ENCODE assay signal across 13 cellular contexts in the genomic region with DNA sequence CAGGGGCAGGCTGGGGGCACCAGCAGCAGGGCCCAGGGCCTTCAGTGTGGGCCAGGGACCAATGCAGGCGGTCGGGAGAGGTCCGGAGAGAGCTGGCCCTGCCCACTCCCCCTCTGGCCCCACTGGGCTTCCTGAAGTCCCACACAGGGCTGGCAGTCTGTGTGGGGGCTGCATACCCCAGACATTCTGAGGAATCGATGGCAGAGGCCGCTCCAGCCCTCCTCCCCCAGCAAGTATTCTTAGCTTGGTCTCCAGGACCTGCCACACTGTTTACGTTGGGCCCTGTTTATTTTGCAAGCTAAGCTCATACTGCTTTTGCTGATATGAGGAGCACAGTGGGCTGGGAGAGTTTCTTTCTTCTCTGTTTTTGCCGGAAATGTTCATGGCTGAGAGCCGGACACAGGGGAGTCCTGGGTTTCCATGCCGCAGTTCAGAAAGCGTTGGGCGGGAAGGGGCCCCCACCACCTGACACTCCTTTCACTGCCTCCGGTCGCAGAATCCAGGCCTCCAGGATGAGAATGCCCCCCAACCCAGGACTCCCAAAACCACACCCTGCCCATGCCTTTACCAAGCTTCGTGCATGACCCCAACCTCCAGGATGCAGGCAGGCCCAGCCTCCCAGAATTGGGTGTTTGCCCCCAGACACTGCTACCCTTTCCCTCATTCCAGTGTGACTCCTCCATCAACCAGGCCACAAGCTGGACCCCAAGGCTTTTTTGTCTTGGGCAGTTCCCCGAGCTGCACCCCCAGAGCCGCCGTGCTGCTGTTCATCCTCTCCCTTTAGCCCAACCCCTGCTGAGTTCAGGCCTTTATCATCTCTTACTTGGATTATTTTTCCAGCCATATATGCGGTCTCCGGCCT.
DNase-seq lines count a peak whose midpoint lies in the region; ATAC-seq, FAIRE-seq and TF ChIP-seq lines count a peak whose summit lies in the region.
"Had no signal": no experiment of that assay in that cellular context is flagged by ENCODE, and none has a peak within 500 bp of the region (broad histone marks: within the 10 kb centered on the region; RNA-seq: fewer than 3 reads in every experiment).

No MANE protein-coding gene starts in this region.

- CTCF ChIA-PET in CD8-positive, alpha-beta memory T cell (lab: Charles Lee): no interaction called here

- no peaks in the 10 kb centered on the region for H3K27me3 ChIP-seq in CD8-positive, alpha-beta memory T cell (ENCODE audit: insufficient read depth, low read length, poor library complexity, severe bottlenecking)
- H3K27me3 ChIP-seq in left ventricle myocardium inferior (ENCODE audit: low read depth): no peaks in the 10 kb centered on the region
- H3K27me3 ChIP-seq in pancreas: no peaks in the 10 kb centered on the region

- ATAC-seq in pancreas (peak in 1 of 4 donors; percentile 20), GM18498 (IDR thresholded peaks at IDR 0.05; ENCODE audit: unreplicated experiment) (no peak), GM21367 (IDR thresholded peaks at IDR 0.05; ENCODE audit: unreplicated experiment) (no peak)

- POLR2A ChIA-PET in CD8-positive, alpha-beta memory T cell (lab: Charles Lee): no interaction called here

- no peaks in the 10 kb centered on the region for H3K36me3 Mint-ChIP-seq in CD8-positive, alpha-beta memory T cell
- H3K36me3 Mint-ChIP-seq: activated naive CD8-positive, alpha-beta T cell had no signal

- H3K4me1 ChIP-seq in CD8-positive, alpha-beta memory T cell (ENCODE audit: insufficient read depth, low read length): no peaks in the 10 kb centered on the region
- H3K4me1 ChIP-seq in left ventricle myocardium inferior (peaks cover 53% of the 10 kb centered on the region), pancreas (peaks cover 35 to 42% (median 36%) of the 10 kb centered on the region in 3 donors)

- no peaks in the 10 kb centered on the region for H3K9me3 Mint-ChIP-seq in CD8-positive, alpha-beta memory T cell
- H3K9me3 Mint-ChIP-seq: CD4-positive, alpha-beta T cell had no signal

- no peak overlapping the region for H3K4me3 Mint-ChIP-seq in CD8-positive, alpha-beta memory T cell
- H3K4me3 Mint-ChIP-seq: activated naive CD8-positive, alpha-beta T cell; CD4-positive, alpha-beta T cell had no signal

- intact Hi-C loops in left ventricle myocardium inferior (cut with micrococcal nuclease): no loop called here
- intact Hi-C loops in pancreas (cut with DNase I): no loop called here

- peak overlapping the region; percentile 47 for H3K27ac ChIP-seq in CD8-positive, alpha-beta memory T cell (ENCODE audit: low read depth, low read length)
- H3K27ac ChIP-seq in left ventricle myocardium inferior (replicated peaks) (peak overlapping the region; percentile 49), pancreas (peak overlapping the region in 1 of 4 donors; percentile 17)

- no peaks in the 10 kb centered on the region for H3K36me3 ChIP-seq in CD8-positive, alpha-beta memory T cell (ENCODE audit: insufficient read depth, low read length)
- H3K36me3 ChIP-seq in left ventricle myocardium inferior (no peaks in the 10 kb centered on the region), pancreas (no peaks in the 10 kb centered on the region)

- no peaks in the 10 kb centered on the region for H3K4me1 Mint-ChIP-seq in CD8-positive, alpha-beta memory T cell

- H3K4me3 ChIP-seq in CD8-positive, alpha-beta memory T cell (ENCODE audit: low read length): no peak overlapping the region
- H3K4me3 ChIP-seq in left ventricle myocardium inferior (no peak overlapping the region), pancreas (no peak overlapping the region)

- no peak for FAIRE-seq in pancreas (lab: Jason Lieb, UNC)
- FAIRE-seq: keratinocyte, small intestine had no signal

- TF ChIP-seq CTCF in left ventricle myocardium inferior (IDR thresholded peaks at IDR 0.05; ENCODE audit: borderline replicate concordance) (no peak), pancreas (IDR thresholded peaks at IDR 0.05) (no peak)

- peak overlapping the region in 1 of 8 donors; percentile 48 for H3K27ac Mint-ChIP-seq in CD8-positive, alpha-beta memory T cell
- H3K27ac Mint-ChIP-seq: activated naive CD8-positive, alpha-beta T cell; CD4-positive, alpha-beta T cell had no signal

- no peaks in the 10 kb centered on the region for H3K9me3 ChIP-seq in CD8-positive, alpha-beta memory T cell (ENCODE audit: low read length)
- H3K9me3 ChIP-seq in left ventricle myocardium inferior (replicated peaks) (no peaks in the 10 kb centered on the region), pancreas (no peaks in the 10 kb centered on the region)

- peak in 1 of 5 donors; percentile 36 for DNase-seq in CD8-positive, alpha-beta memory T cell
- DNase-seq in activated CD8-positive, alpha-beta memory T cell treated with anti-CD3 and anti-CD28 coated beads, Interleukin-2, amount 50 U/mL, for 48 hours: peak; percentile 45
- peak; percentile 7 for DNase-seq in left ventricle myocardium inferior
- peak in 5 of 6 donors; percentile 8 to 57 (median 16) for DNase-seq in pancreas
- DNase-seq in DMS 273 (lab: John Stamatoyannopoulos, UW; ENCODE audit: unreplicated experiment): no peak
- DNase-seq in DMS153 treated with DMSO at 0.1 percent for 48 hours (lab: John Stamatoyannopoulos, UW; ENCODE audit: unreplicated experiment): no peak
- DNase-seq: NCI-H146, small intestine had no signal

- WGBS in pancreas, 2 donors: 65 to 76% methylated on average over 19 of the region's 19 CpGs

- no peaks in the 10 kb centered on the region for H3K27me3 Mint-ChIP-seq in CD8-positive, alpha-beta memory T cell
- H3K27me3 Mint-ChIP-seq: activated naive CD8-positive, alpha-beta T cell; CD4-positive, alpha-beta T cell had no signal

Comparison
In these comparisons a context has a peak if more than half of its experiments do, and no peak if none do; other contexts are left out.
1. DNase-seq: peak in activated CD8-positive, alpha-beta memory T cell treated with anti-CD3 and anti-CD28 coated beads, Interleukin-2, amount 50 U/mL, for 48 hours (single experiment), left ventricle myocardium inferior (single experiment) and pancreas (5 of 6); none in DMS 273 (single experiment) and DMS153 treated with DMSO at 0.1 percent for 48 hours (single experiment).